Comparison of ENCODE assay signal across 1 cellular context in genomic region chr19:47644743-47645499, GRCh38.
TF ChIP-seq lines count a peak whose summit lies in the region.

No MANE protein-coding gene starts in this region.

TF ChIP-seq in WTC11, 78 proteins besides CTCF, POLR2A, EP300 and RAD21 (continued from another document):
- no peak for TF ChIP-seq USF2 (CRISPR knock-in tag; IDR thresholded peaks at IDR 0.05)
- TF ChIP-seq FOXJ3 (CRISPR knock-in tag; IDR thresholded peaks at IDR 0.05; ENCODE audit: borderline replicate concordance) = no peak
- TF ChIP-seq SMAD4 (CRISPR knock-in tag; IDR thresholded peaks at IDR 0.05) = no peak
- TF ChIP-seq FOXP4 (CRISPR knock-in tag; IDR thresholded peaks at IDR 0.05) = no peak
